ENCODE assay signal across 17 cellular contexts in genomic region chr13:58991826-58992477, GRCh38.
A peak's percentile ranks its signal among the peaks of the same experiment; 100 is the strongest.
DNase-seq lines count a peak whose midpoint lies in the region; ATAC-seq and TF ChIP-seq lines count a peak whose summit lies in the region.
"Had no signal": no experiment of that assay in that cellular context is flagged by ENCODE, and none has a peak within 500 bp of the region (broad histone marks: within the 10 kb centered on the region; RNA-seq: fewer than 3 reads in every experiment).

No MANE protein-coding gene starts in this region.

- TF ChIP-seq EP300 in stomach (IDR thresholded peaks at IDR 0.05): no peak

- ATAC-seq in HG02610 (IDR thresholded peaks at IDR 0.05; ENCODE audit: unreplicated experiment) (peak; percentile 25), HG03039 (IDR thresholded peaks at IDR 0.05; ENCODE audit: unreplicated experiment) (no peak), SK-N-SH treated with all-trans-retinoic acid at 6 μM for 48 hours (no peak)
- ATAC-seq: HepG2, T-helper 17 cell had no signal

- DNase-seq in MM.1S: no peak
- DNase-seq in epithelial cell of esophagus (ENCODE audit: low read depth): peak; percentile 72
- DNase-seq in stomach: peak; percentile 31
- DNase-seq in KG1 (lab: John Stamatoyannopoulos, UW): no peak
- DNase-seq: CD4-positive, alpha-beta T cell; DMS79 treated with DMSO at 0.1 percent for 48 hours; NCI-H1436; NCI-H2081; NCI-H524 treated with DMSO at 0.1 percent for 48 hours; NK-92 treated with Interleukin-12 subunit alpha and Interleukin-12 subunit beta, amount 100 ng/mL, for 24 hours; PC-9; T-helper 17 cell had no signal

- 51 to 61% (median 54%) methylated on average over 3 of the region's 3 CpGs for WGBS in stomach, 5 donors

- H3K79me2 ChIP-seq in MM.1S (ENCODE audit: low read length): no peaks in the 10 kb centered on the region

- H3K4me3 ChIP-seq in MM.1S (ENCODE audit: low read length) (no peak overlapping the region), epithelial cell of esophagus (ENCODE audit: low read length) (no peak overlapping the region), stomach (peak overlapping the region in 1 of 4 donors; percentile 8)
- H3K4me3 ChIP-seq: HAP-1, PC-9 had no signal

- H3F3A ChIP-seq in MM.1S (ENCODE audit: insufficient read depth, low read length): no peaks in the 10 kb centered on the region

- H3K27me3 ChIP-seq in MM.1S (replicated peaks; ENCODE audit: insufficient read depth, low read length): no peaks in the 10 kb centered on the region
- H3K27me3 ChIP-seq in stomach: no peaks in the 10 kb centered on the region

- H3K36me3 ChIP-seq in MM.1S (replicated peaks; ENCODE audit: insufficient read depth, low read length) (no peaks in the 10 kb centered on the region), stomach (no peaks in the 10 kb centered on the region)
- H3K36me3 ChIP-seq: HAP-1 had no signal

- H3K4me1 ChIP-seq in MM.1S (ENCODE audit: low read length) (no peaks in the 10 kb centered on the region), stomach (peaks cover 0 to 6% (median 0%) of the 10 kb centered on the region in 4 donors)
- H3K4me1 ChIP-seq: HAP-1 had no signal

- no peak overlapping the region for H3K9ac ChIP-seq in MM.1S (ENCODE audit: low read length)

- TF ChIP-seq CTCF in MM.1S (IDR thresholded peaks at IDR 0.05; ENCODE audit: low read length): no peak
- TF ChIP-seq CTCF in epithelial cell of esophagus (IDR thresholded peaks at IDR 0.05; ENCODE audit: insufficient read depth, low read depth, low read length, missing control alignments): no peak
- TF ChIP-seq CTCF in stomach (IDR thresholded peaks at IDR 0.05): no peak

- no peak overlapping the region for H2AFZ ChIP-seq in MM.1S (ENCODE audit: low read length)
- H2AFZ ChIP-seq: PC-9 had no signal

- intact Hi-C loops in stomach (cut with DNase I; ENCODE audit: low total_unique reads): no loop called here

- TF ChIP-seq POLR2A in stomach (IDR thresholded peaks at IDR 0.05): no peak

- H3K9me3 ChIP-seq in MM.1S (replicated peaks; ENCODE audit: insufficient read depth, low read length): no peaks in the 10 kb centered on the region
- no peaks in the 10 kb centered on the region for H3K9me3 ChIP-seq in stomach
- H3K9me3 ChIP-seq: HAP-1 had no signal

- H3K27ac ChIP-seq in MM.1S (ENCODE audit: low read length): no peak overlapping the region
- no peak overlapping the region for H3K27ac ChIP-seq in stomach
- H3K27ac ChIP-seq: PC-9 had no signal

- H3K9me2 ChIP-seq in MM.1S (replicated peaks; ENCODE audit: insufficient read depth, low read length): no peaks in the 10 kb centered on the region

- peak overlapping the region; percentile 29; the same call in 1 of the 2 replicates for H3K4me2 ChIP-seq in MM.1S (ENCODE audit: low read depth, low read length)
- H3K4me2 ChIP-seq: PC-9 had no signal

- H4K20me1 ChIP-seq in MM.1S (ENCODE audit: insufficient read depth, low read length): no peaks in the 10 kb centered on the region

TF ChIP-seq in SK-N-SH treated with all-trans-retinoic acid at 6 μM for 48 hours, 23 proteins besides CTCF, POLR2A, EP300 and RAD21:
- TF ChIP-seq SNAI2 (CRISPR knock-in tag; IDR thresholded peaks at IDR 0.05) (no peak), ZC3H10 (CRISPR knock-in tag; IDR thresholded peaks at IDR 0.05) (no peak), TCF4 (CRISPR knock-in tag; IDR thresholded peaks at IDR 0.05; ENCODE audit: borderline replicate concordance) (no peak), PPARA (CRISPR knock-in tag; IDR thresholded peaks at IDR 0.05; ENCODE audit: borderline replicate concordance) (no peak), ESRRG (CRISPR knock-in tag; IDR thresholded peaks at IDR 0.05) (no peak), POU6F1 (CRISPR knock-in tag; IDR thresholded peaks at IDR 0.05; ENCODE audit: borderline replicate concordance, low read depth) (no peak), ZFP3 (CRISPR knock-in tag; IDR thresholded peaks at IDR 0.05) (no peak), ISL1 (CRISPR knock-in tag; IDR thresholded peaks at IDR 0.05) (no peak), OSR1 (CRISPR knock-in tag; IDR thresholded peaks at IDR 0.05) (no peak), GLIS3 (CRISPR knock-in tag; IDR thresholded peaks at IDR 0.05) (no peak), BACH2 (CRISPR knock-in tag; IDR thresholded peaks at IDR 0.05; ENCODE audit: borderline replicate concordance) (no peak), ARNTL (CRISPR knock-in tag; IDR thresholded peaks at IDR 0.05; ENCODE audit: borderline replicate concordance, low read depth) (no peak)
- TF ChIP-seq, protein P1, sequence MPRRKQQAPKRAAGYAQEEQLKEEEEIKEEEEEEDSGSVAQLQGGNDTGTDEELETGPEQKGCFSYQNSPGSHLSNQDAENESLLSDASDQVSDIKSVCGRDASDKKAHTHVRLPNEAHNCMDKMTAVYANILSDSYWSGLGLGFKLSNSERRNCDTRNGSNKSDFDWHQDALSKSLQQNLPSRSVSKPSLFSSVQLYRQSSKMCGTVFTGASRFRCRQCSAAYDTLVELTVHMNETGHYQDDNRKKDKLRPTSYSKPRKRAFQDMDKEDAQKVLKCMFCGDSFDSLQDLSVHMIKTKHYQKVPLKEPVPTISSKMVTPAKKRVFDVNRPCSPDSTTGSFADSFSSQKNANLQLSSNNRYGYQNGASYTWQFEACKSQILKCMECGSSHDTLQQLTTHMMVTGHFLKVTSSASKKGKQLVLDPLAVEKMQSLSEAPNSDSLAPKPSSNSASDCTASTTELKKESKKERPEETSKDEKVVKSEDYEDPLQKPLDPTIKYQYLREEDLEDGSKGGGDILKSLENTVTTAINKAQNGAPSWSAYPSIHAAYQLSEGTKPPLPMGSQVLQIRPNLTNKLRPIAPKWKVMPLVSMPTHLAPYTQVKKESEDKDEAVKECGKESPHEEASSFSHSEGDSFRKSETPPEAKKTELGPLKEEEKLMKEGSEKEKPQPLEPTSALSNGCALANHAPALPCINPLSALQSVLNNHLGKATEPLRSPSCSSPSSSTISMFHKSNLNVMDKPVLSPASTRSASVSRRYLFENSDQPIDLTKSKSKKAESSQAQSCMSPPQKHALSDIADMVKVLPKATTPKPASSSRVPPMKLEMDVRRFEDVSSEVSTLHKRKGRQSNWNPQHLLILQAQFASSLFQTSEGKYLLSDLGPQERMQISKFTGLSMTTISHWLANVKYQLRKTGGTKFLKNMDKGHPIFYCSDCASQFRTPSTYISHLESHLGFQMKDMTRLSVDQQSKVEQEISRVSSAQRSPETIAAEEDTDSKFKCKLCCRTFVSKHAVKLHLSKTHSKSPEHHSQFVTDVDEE (CRISPR knock-in tag; IDR thresholded peaks at IDR 0.05): no peak
TF ChIP-seq in SK-N-SH treated with all-trans-retinoic acid at 6 μM for 48 hours: peak in this region for 0.

Comparison
In these comparisons a context has a peak if more than half of its experiments do, and no peak if none do; other contexts are left out.
1. DNase-seq: peak in epithelial cell of esophagus (single experiment) and stomach (single experiment); none in MM.1S (single experiment) and KG1 (single experiment).